In genomic region chr4:103032575-103032974, GRCh38 we compare ENCODE assay signal across 7 cellular contexts. TPM values are rescaled to one million over a fixed set of nuclear protein-coding genes. Genes with fewer than 3 reads are reported as not detected.
DNase-seq lines count a peak whose midpoint lies in the region; ATAC-seq and TF ChIP-seq lines count a peak whose summit lies in the region.

No MANE protein-coding gene starts in this region.

- DNase-seq in GM10266 (ENCODE audit: extremely low spot score): no peak
- DNase-seq in NB4 (ENCODE audit: low read depth): peak; percentile 75
- DNase-seq in smooth muscle cell (lab: John Stamatoyannopoulos, UW; ENCODE audit: unreplicated experiment): no peak
- no peak for DNase-seq in tibial nerve (ENCODE audit: low spot score in 2 of 2)
- DNase-seq in foreskin melanocyte: no peak

- H3K4me2 ChIP-seq in smooth muscle cell: no peak overlapping the region

- H4K20me1 ChIP-seq in smooth muscle cell (ENCODE audit: low read depth): no peaks in the 10 kb centered on the region

- WGBS in smooth muscle cell (ENCODE audit: low lambda C conversion rate): 27% methylated on average over 2 of the region's 2 CpGs
- WGBS in tibial nerve, 2 donors: 70 to 75% methylated on average over 2 of the region's 2 CpGs

- TF ChIP-seq CTCF in GM10266 (IDR thresholded peaks at IDR 0.05; ENCODE audit: control insufficient read depth, insufficient read depth, low read depth, missing control alignments) (peak; percentile 45), NB4 (IDR thresholded peaks at IDR 0.05; ENCODE audit: low read depth, low read length) (peak; percentile 68), smooth muscle cell (IDR thresholded peaks at IDR 0.05; ENCODE audit: borderline replicate concordance, insufficient read depth, poor library complexity, severe bottlenecking) (peak; percentile 24), tibial nerve (IDR thresholded peaks at IDR 0.05) (no peak)

- TF ChIP-seq POLR2A in NB4 (IDR thresholded peaks at IDR 0.05; ENCODE audit: extremely low read depth, insufficient read length): no peak
- TF ChIP-seq POLR2A in tibial nerve (IDR thresholded peaks at IDR 0.05): no peak

- H3K4me1 ChIP-seq in endocrine pancreas (ENCODE audit: control insufficient read depth, insufficient read depth, low read length) (no peaks in the 10 kb centered on the region), smooth muscle cell (ENCODE audit: low read depth) (no peaks in the 10 kb centered on the region), tibial nerve (no peaks in the 10 kb centered on the region)

- no peaks in the 10 kb centered on the region for H3F3A ChIP-seq in smooth muscle cell (ENCODE audit: low read depth)

- H3K27me3 ChIP-seq in endocrine pancreas (ENCODE audit: control insufficient read depth, insufficient read depth, low read length) (no peaks in the 10 kb centered on the region), smooth muscle cell (ENCODE audit: low read depth) (no peaks in the 10 kb centered on the region), tibial nerve (no peaks in the 10 kb centered on the region)

- H2AFZ ChIP-seq in smooth muscle cell (ENCODE audit: low read depth): no peak overlapping the region

- H3K36me3 ChIP-seq in endocrine pancreas (ENCODE audit: control insufficient read depth, insufficient read depth, low read length) (no peaks in the 10 kb centered on the region), smooth muscle cell (ENCODE audit: low read depth) (no peaks in the 10 kb centered on the region), tibial nerve (peaks cover 0 to 40% (median 0%) of the 10 kb centered on the region in 3 donors)

- peak; percentile 74 for ATAC-seq in GM21528 (IDR thresholded peaks at IDR 0.05; ENCODE audit: low FRiP score, unreplicated experiment)

- no peak overlapping the region for H3K27ac ChIP-seq in smooth muscle cell (ENCODE audit: low read depth)
- H3K27ac ChIP-seq in tibial nerve: no peak overlapping the region

- H3K9me3 ChIP-seq in endocrine pancreas (ENCODE audit: control insufficient read depth, low read length) (no peaks in the 10 kb centered on the region), smooth muscle cell (replicated peaks; ENCODE audit: low read depth) (no peaks in the 10 kb centered on the region), tibial nerve (peaks cover 0 to 9% (median 0%) of the 10 kb centered on the region in 4 donors)

- no peak for TF ChIP-seq EP300 in tibial nerve (IDR thresholded peaks at IDR 0.05)

- no peaks in the 10 kb centered on the region for H3K79me2 ChIP-seq in smooth muscle cell (ENCODE audit: low read depth)

- H3K4me3 ChIP-seq in NB4 (ENCODE audit: low read depth, low read length) (no peak overlapping the region), endocrine pancreas (ENCODE audit: control insufficient read depth, insufficient read depth, low read length) (no peak overlapping the region), smooth muscle cell (no peak overlapping the region), tibial nerve (no peak overlapping the region)

- peak overlapping the region; percentile 4 for H3K9ac ChIP-seq in endocrine pancreas (ENCODE audit: control insufficient read depth, insufficient read depth, low read length)
- no peak overlapping the region for H3K9ac ChIP-seq in smooth muscle cell (ENCODE audit: low read depth)

RNA-seq across cellular contexts. Expression of gene SLC9B1, which starts 13.1 kb away (rescaled TPM):
- total RNA-seq in smooth muscle cell: not detected in 2 replicates
- 0.38 TPM in 1 of 2 replicates, not detected in the other for polyA plus RNA-seq in smooth muscle cell
- 1 to 10 TPM; 1.5 to 4.2 (median 2.4) TPM for total RNA-seq in tibial nerve

RNA-seq across cellular contexts. Expression of gene SLC9B2, which starts 44.0 kb away (rescaled TPM):
- 6.0 and 11.2 TPM in 2 replicates for total RNA-seq in smooth muscle cell
- 4.5 and 6.0 TPM in 2 replicates for polyA plus RNA-seq in smooth muscle cell
- total RNA-seq in tibial nerve: 10 to 100 TPM; 13.1 to 29.4 (median 22.2) TPM

Comparison
In these comparisons a context has a peak if more than half of its experiments do, and no peak if none do; other contexts are left out.
1. CTCF ChIP-seq: peak in GM10266 (single experiment), NB4 (single experiment) and smooth muscle cell (single experiment); none in tibial nerve (0 of 5).